ENCODE assay signal across 8 cellular contexts in the genomic region with DNA sequence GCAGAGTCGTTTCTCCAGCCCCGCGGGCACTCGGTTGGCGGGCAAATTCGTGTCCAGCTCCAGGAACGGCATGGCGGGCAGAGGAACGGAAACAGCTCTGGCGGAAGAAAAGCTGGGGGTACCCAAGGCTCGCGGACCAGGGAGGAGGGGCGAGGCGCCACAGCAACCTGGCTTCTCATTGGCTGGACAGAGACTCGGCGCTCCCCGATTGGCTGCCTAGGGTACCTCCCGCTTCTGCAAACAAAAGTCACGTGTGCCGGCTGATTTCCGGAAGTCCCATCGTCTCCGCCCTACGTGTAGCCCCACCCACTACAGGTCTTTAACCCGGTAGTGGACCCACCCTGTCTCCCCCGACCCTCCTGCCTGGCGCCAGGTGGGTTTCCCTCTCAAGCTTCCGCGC. TPM values are rescaled to one million over a fixed set of nuclear protein-coding genes. Genes with fewer than 3 reads are reported as not detected.
DNase-seq lines count a peak whose midpoint lies in the region; ATAC-seq, FAIRE-seq and TF ChIP-seq lines count a peak whose summit lies in the region.
"Not testable (repeated sequence)": the region's sequence is repeated elsewhere in the genome, so short reads cannot be mapped to it uniquely, and the experiment has no call there.

A gene (minus strand): TSS at position 99 of the 400 bp plus-strand sequence. CDS start 27 bp downstream, at position 72.

- not testable (repeated sequence) for TF ChIP-seq CTCF in HFFc6 (IDR thresholded peaks at IDR 0.05); progenitor cell of endocrine pancreas (IDR thresholded peaks at IDR 0.05; ENCODE audit: unreplicated experiment)

- H3K36me3 Mint-ChIP-seq in HFFc6 (ENCODE audit: low read depth), result peaks cover 12% of the 10 kb centered on the region
- H3K36me3 Mint-ChIP-seq in T-helper 17 cell (ENCODE audit: low read depth), result peaks cover 11% of the 10 kb centered on the region
- H3K36me3 Mint-ChIP-seq in immature natural killer cell, result peaks cover 0 to 16% (median 6%) of the 10 kb centered on the region in 3 donors
- H3K36me3 Mint-ChIP-seq in progenitor cell of endocrine pancreas (ENCODE audit: insufficient read depth), result peaks cover 11% of the 10 kb centered on the region

- ATAC-seq in GM19035 (IDR thresholded peaks at IDR 0.05; ENCODE audit: unreplicated experiment), result peak; percentile 93
- peak; percentile 87 for ATAC-seq in HG03432 (IDR thresholded peaks at IDR 0.05; ENCODE audit: unreplicated experiment)
- peak; percentile 97 for ATAC-seq in T-helper 17 cell

- FAIRE-seq in colon (lab: Jason Lieb, UNC), result peak; percentile 79

- H3K9me3 ChIP-seq in T-helper 17 cell (ENCODE audit: control insufficient read depth, low read length, poor library complexity, severe bottlenecking), result not testable (repeated sequence)

- H3K27ac Mint-ChIP-seq in HFFc6, T-helper 17 cell, immature natural killer cell, progenitor cell of endocrine pancreas: not testable (repeated sequence)

- H3K9me3 Mint-ChIP-seq in HFFc6; immature natural killer cell; progenitor cell of endocrine pancreas (ENCODE audit: low read depth): not testable (repeated sequence)

- H3K27me3 Mint-ChIP-seq in HFFc6 (ENCODE audit: insufficient read depth); T-helper 17 cell; immature natural killer cell (ENCODE audit: low read depth in 3 of 3); progenitor cell of endocrine pancreas: not testable (repeated sequence)

- DNase-seq in A172 (ENCODE audit: low spot score); HFFc6; T-helper 17 cell; immature natural killer cell; progenitor cell of endocrine pancreas (ENCODE audit: low spot score, unreplicated experiment): not testable (repeated sequence)

- peaks cover 10% of the 10 kb centered on the region for H3K4me1 Mint-ChIP-seq in HFFc6 (ENCODE audit: low read depth)
- peaks cover 11% of the 10 kb centered on the region for H3K4me1 Mint-ChIP-seq in T-helper 17 cell
- peaks cover 16 to 19% of the 10 kb centered on the region in 2 donors for H3K4me1 Mint-ChIP-seq in immature natural killer cell
- H3K4me1 Mint-ChIP-seq in progenitor cell of endocrine pancreas (ENCODE audit: low read depth), result not testable (repeated sequence)

- H3K4me3 Mint-ChIP-seq in HFFc6; T-helper 17 cell; immature natural killer cell; progenitor cell of endocrine pancreas (ENCODE audit: low read depth): not testable (repeated sequence)

RNA-seq across cellular contexts. Expression of the gene that starts here (rescaled TPM):
- 78.7 and 124 TPM in 2 replicates for total RNA-seq in A172 (2014; rRNA removed; shearing (Covaris generic))
- 100 to 1,000 TPM in 4 of 6 experiments, 10 to 100 TPM in 2; 96.1 to 120 (median 108) TPM for total RNA-seq in HFFc6 (2021; fragmentation: NEBNext Ultra II Directional; extraction: Animal tissue kit (Norgen Biotek cat#: 25700))
- total RNA-seq in T-helper 17 cell (10 to 100 TPM; 69.4 to 74.2 TPM), progenitor cell of endocrine pancreas (93.3 and 102 TPM in 2 replicates)
- polyA plus RNA-seq in immature natural killer cell, result 100 to 1,000 TPM in 2 of 3 donors, 10 to 100 TPM in 1; 78.8 to 168 (median 105) TPM
